In the genomic region with DNA sequence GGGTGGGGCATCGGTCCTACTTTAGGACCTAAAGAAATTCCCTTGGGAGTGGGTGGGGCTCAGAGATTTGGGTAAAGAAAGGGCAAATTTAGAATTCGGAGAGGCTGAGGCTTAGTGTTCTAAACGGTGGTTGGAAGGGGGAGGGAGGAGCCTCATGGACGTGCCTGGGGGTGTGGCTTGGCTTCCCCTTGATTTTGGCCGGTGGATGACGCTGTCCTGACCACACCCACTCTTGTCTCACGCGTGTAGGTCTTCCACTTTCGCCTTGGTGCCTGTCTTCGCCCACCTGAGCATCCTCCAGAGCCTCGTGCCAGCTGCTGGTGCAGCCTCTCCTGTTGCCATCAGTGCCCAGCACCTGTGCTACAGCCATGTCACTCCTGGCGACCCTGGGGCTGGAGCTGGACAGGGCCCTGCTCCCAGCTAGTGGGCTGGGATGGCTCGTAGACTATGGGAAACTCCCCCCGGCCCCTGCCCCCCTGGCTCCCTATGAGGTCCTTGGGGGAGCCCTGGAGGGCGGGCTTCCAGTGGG, we compare ENCODE assay signal across 8 cellular contexts. TPM values are rescaled to one million over a fixed set of nuclear protein-coding genes. Genes with fewer than 3 reads are reported as not detected.
A peak's percentile ranks its signal among the peaks of the same experiment; 100 is the strongest.
DNase-seq lines count a peak whose midpoint lies in the region; ATAC-seq lines count a peak whose summit lies in the region.

No MANE protein-coding gene starts in this region.

- POLR2A ChIA-PET in activated CD4-positive, alpha-beta T cell treated with anti-CD3 and anti-CD28 coated beads for 36 hours (lab: Charles Lee), result interaction anchor here (0.6 to 3.5 kb wide), 7 partner anchors 19 to 67 kb away, joined by 3 to 17 read pairs (median 12); a partner anchor contains a TSS
- POLR2A ChIA-PET in activated CD4-positive, alpha-beta memory T cell treated with anti-CD3 and anti-CD28 coated beads for 36 hours (lab: Charles Lee), result interaction anchor here (2.2 to 4.3 kb wide), 4 partner anchors 18 to 95 kb away, joined by 9 to 62 read pairs (median 26); a partner anchor contains a TSS

- peak overlapping the region; percentile 98 for H3K27ac Mint-ChIP-seq in activated CD4-positive, alpha-beta T cell treated with anti-CD3 and anti-CD28 coated beads for 36 hours
- no peak overlapping the region for H3K27ac Mint-ChIP-seq in activated CD4-positive, alpha-beta memory T cell treated with anti-CD3 and anti-CD28 coated beads for 36 hours

- H3K4me3 Mint-ChIP-seq in activated CD4-positive, alpha-beta T cell treated with anti-CD3 and anti-CD28 coated beads for 36 hours, result peak overlapping the region; percentile 96
- H3K4me3 Mint-ChIP-seq in activated CD4-positive, alpha-beta memory T cell treated with anti-CD3 and anti-CD28 coated beads for 36 hours, result peak overlapping the region; percentile 98

- H3K36me3 Mint-ChIP-seq in activated CD4-positive, alpha-beta T cell treated with anti-CD3 and anti-CD28 coated beads for 36 hours (ENCODE audit: low read depth), result peaks cover 51% of the 10 kb centered on the region
- peaks cover 46% of the 10 kb centered on the region for H3K36me3 Mint-ChIP-seq in activated CD4-positive, alpha-beta memory T cell treated with anti-CD3 and anti-CD28 coated beads for 36 hours

- peaks cover 6% of the 10 kb centered on the region for H3K9me3 Mint-ChIP-seq in activated CD4-positive, alpha-beta T cell treated with anti-CD3 and anti-CD28 coated beads for 36 hours (ENCODE audit: low read depth)
- H3K9me3 Mint-ChIP-seq in activated CD4-positive, alpha-beta memory T cell treated with anti-CD3 and anti-CD28 coated beads for 36 hours, result no peaks in the 10 kb centered on the region

- peaks cover 55% of the 10 kb centered on the region for H3K4me1 Mint-ChIP-seq in activated CD4-positive, alpha-beta T cell treated with anti-CD3 and anti-CD28 coated beads for 36 hours
- peaks cover 63% of the 10 kb centered on the region for H3K4me1 Mint-ChIP-seq in activated CD4-positive, alpha-beta memory T cell treated with anti-CD3 and anti-CD28 coated beads for 36 hours (ENCODE audit: low read depth)

- H3K4me3 ChIP-seq in iPS-11a (ENCODE audit: low read depth, low read length), result peak overlapping the region; percentile 42

- CTCF ChIA-PET in activated CD4-positive, alpha-beta T cell treated with anti-CD3 and anti-CD28 coated beads for 36 hours (lab: Charles Lee), result interaction anchor here (1.8 kb wide), 1 partner anchor 54 kb away, joined by 4 read pairs; no protein-coding TSS in a partner anchor
- CTCF ChIA-PET in activated CD4-positive, alpha-beta memory T cell treated with anti-CD3 and anti-CD28 coated beads for 36 hours (lab: Charles Lee), result interaction anchor here (0.6 kb wide), 1 partner anchor 19 kb away, joined by 3 read pairs; no protein-coding TSS in a partner anchor

- intact Hi-C loops in activated CD4-positive, alpha-beta T cell treated with anti-CD3 and anti-CD28 coated beads for 36 hours (cut with DNase I, micrococcal nuclease), result loop anchor here in 1 of 2 experiments (1.0 kb wide), 1 partner anchor 40 kb away; no protein-coding TSS in a partner anchor
- intact Hi-C loops in activated CD4-positive, alpha-beta memory T cell treated with anti-CD3 and anti-CD28 coated beads for 36 hours (cut with micrococcal nuclease), result loop anchor here (1.0 kb wide), 1 partner anchor 53 kb away; a partner anchor contains a TSS

- no peaks in the 10 kb centered on the region for H3K27me3 Mint-ChIP-seq in activated CD4-positive, alpha-beta T cell treated with anti-CD3 and anti-CD28 coated beads for 36 hours
- H3K27me3 Mint-ChIP-seq in activated CD4-positive, alpha-beta memory T cell treated with anti-CD3 and anti-CD28 coated beads for 36 hours, result peaks cover 5% of the 10 kb centered on the region

- H3K27ac ChIP-seq in substantia nigra (ENCODE audit: low read depth, low read length, poor library complexity, severe bottlenecking), result peak overlapping the region; percentile 95

- DNase-seq in activated CD4-positive, alpha-beta T cell treated with anti-CD3 and anti-CD28 coated beads for 36 hours, result peak; percentile 36
- DNase-seq in activated CD4-positive, alpha-beta T cell treated with anti-CD3 and anti-CD28 coated beads, Interleukin-2, amount 50 U/mL, for 4 hours, result no peak
- DNase-seq in activated CD4-positive, alpha-beta memory T cell treated with anti-CD3 and anti-CD28 coated beads for 36 hours, result peak; percentile 33
- DNase-seq in substantia nigra (lab: John Stamatoyannopoulos, UW) (peak in 2 of 49 donors; percentile 13 to 75), NCI-H1694 treated with DMSO at 0.1 percent for 48 hours (lab: John Stamatoyannopoulos, UW) (no peak), OCI-M1 (lab: John Stamatoyannopoulos, UW) (no peak)

- ATAC-seq in activated CD4-positive, alpha-beta T cell treated with anti-CD3 and anti-CD28 coated beads for 36 hours, result no peak
- ATAC-seq in GM21717 (IDR thresholded peaks at IDR 0.05; ENCODE audit: unreplicated experiment), result no peak

RNA-seq across cellular contexts. Expression of a gene that starts 1.2 kb away (rescaled TPM):
- total RNA-seq in activated CD4-positive, alpha-beta T cell treated with anti-CD3 and anti-CD28 coated beads for 36 hours, result 100 to 1,000 TPM; 127 to 188 TPM
- 100 to 1,000 TPM; 160 to 171 TPM for total RNA-seq in activated CD4-positive, alpha-beta memory T cell treated with anti-CD3 and anti-CD28 coated beads for 36 hours

RNA-seq across cellular contexts. Expression of a gene that starts 1.5 kb away (rescaled TPM):
- 10 to 100 TPM; 12.5 to 14.1 TPM for total RNA-seq in activated CD4-positive, alpha-beta T cell treated with anti-CD3 and anti-CD28 coated beads for 36 hours
- total RNA-seq in activated CD4-positive, alpha-beta memory T cell treated with anti-CD3 and anti-CD28 coated beads for 36 hours, result 10 to 100 TPM; 24.5 to 25.8 TPM

RNA-seq across cellular contexts. Expression of a gene that starts 30.4 kb away (rescaled TPM):
- total RNA-seq in activated CD4-positive, alpha-beta T cell treated with anti-CD3 and anti-CD28 coated beads for 36 hours, result not detected
- total RNA-seq in activated CD4-positive, alpha-beta memory T cell treated with anti-CD3 and anti-CD28 coated beads for 36 hours, result not detected

RNA-seq across cellular contexts. Expression of a gene that starts 33.9 kb away (rescaled TPM):
- 10 to 100 TPM; 21.2 to 22.2 TPM for total RNA-seq in activated CD4-positive, alpha-beta T cell treated with anti-CD3 and anti-CD28 coated beads for 36 hours
- 100 to 1,000 TPM; 108 to 111 TPM for total RNA-seq in activated CD4-positive, alpha-beta memory T cell treated with anti-CD3 and anti-CD28 coated beads for 36 hours

RNA-seq across cellular contexts. Expression of a gene that starts 53.0 kb away (rescaled TPM):
- 10 to 100 TPM; 29.1 to 29.6 TPM for total RNA-seq in activated CD4-positive, alpha-beta T cell treated with anti-CD3 and anti-CD28 coated beads for 36 hours
- 10 to 100 TPM; 32.5 to 34.7 TPM for total RNA-seq in activated CD4-positive, alpha-beta memory T cell treated with anti-CD3 and anti-CD28 coated beads for 36 hours

Comparison
In these comparisons a context has a peak if more than half of its experiments do, and no peak if none do; other contexts are left out.
1. DNase-seq: peak in activated CD4-positive, alpha-beta T cell treated with anti-CD3 and anti-CD28 coated beads for 36 hours (single experiment) and activated CD4-positive, alpha-beta memory T cell treated with anti-CD3 and anti-CD28 coated beads for 36 hours (single experiment); none in activated CD4-positive, alpha-beta T cell treated with anti-CD3 and anti-CD28 coated beads, Interleukin-2, amount 50 U/mL, for 4 hours (0 of 2), NCI-H1694 treated with DMSO at 0.1 percent for 48 hours (single experiment) and OCI-M1 (single experiment).